ENCODE assay signal across 21 cellular contexts in the genomic region with DNA sequence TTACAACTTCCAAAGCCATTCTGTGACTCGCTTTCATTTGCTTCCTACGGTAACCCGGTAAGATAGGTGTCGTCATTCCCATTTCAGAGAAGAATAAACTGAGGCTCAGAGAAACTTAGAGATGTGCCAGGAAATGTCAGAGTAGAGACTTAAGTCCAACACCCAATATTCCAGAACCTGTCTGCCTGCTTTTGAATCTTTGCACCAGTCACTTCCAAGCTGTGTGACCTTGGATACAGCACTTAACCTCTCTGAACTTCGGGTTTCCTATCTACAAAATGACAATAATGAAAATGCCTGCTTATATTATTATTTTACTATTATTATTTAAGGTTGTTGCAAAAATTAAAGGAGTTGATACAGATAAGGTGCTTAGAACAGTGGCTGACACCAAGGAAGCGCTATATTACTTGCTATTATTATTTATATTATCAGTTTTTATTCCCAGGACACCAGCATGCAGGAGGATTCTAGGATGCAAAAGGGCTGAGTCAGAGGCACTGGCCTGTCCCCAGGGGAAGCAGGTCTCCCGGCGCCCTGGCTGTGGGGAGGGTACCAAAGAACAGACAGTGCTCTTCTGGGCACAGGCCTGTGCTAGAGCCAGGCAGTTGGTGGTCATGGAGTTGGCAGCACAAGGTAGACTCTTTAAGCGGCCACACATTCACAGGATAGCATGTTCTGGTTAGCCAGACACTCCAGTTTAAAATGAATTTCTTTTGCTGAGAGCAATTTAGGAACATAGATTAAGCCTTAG. TPM values are rescaled to one million over a fixed set of nuclear protein-coding genes. Genes with fewer than 3 reads are reported as not detected.
DNase-seq lines count a peak whose midpoint lies in the region; ATAC-seq, FAIRE-seq and TF ChIP-seq lines count a peak whose summit lies in the region.
"Had no signal": no experiment of that assay in that cellular context is flagged by ENCODE, and none has a peak within 500 bp of the region (broad histone marks: within the 10 kb centered on the region; RNA-seq: fewer than 3 reads in every experiment).

No MANE protein-coding gene starts in this region.

- ATAC-seq in HepG2 (no peak), right lobe of liver (no peak), GM21723 (IDR thresholded peaks at IDR 0.05; ENCODE audit: unreplicated experiment) (no peak), HG03354 (IDR thresholded peaks at IDR 0.05; ENCODE audit: poor library complexity, severe bottlenecking, unreplicated experiment) (no peak)
- ATAC-seq: HCT116 had no signal

- no peak for TF ChIP-seq CTCF in HepG2 (CRISPR knock-in tag; IDR thresholded peaks at IDR 0.05)
- TF ChIP-seq CTCF in right lobe of liver (IDR thresholded peaks at IDR 0.05) = no peak

- TF ChIP-seq POLR2A in HepG2 (IDR thresholded peaks at IDR 0.05; ENCODE audit: insufficient read depth in 1 of 2, low read depth in 2 of 2, low read length in 2 of 2) (no peak), right lobe of liver (IDR thresholded peaks at IDR 0.05) (no peak), H54 (IDR thresholded peaks at IDR 0.05; ENCODE audit: low read depth, low read length) (no peak)

- no peak for TF ChIP-seq RAD21 in HepG2 (CRISPR knock-in tag; IDR thresholded peaks at IDR 0.05)

- no peak overlapping the region for H3K4me2 ChIP-seq in HepG2 (ENCODE audit: low read depth, low read length)
- H3K4me2 ChIP-seq: SK-N-SH had no signal

- H3K4me3 ChIP-seq in HepG2 (replicated peaks in 1 of 3; ENCODE audit: insufficient read depth in 1 of 3, low read depth in 2 of 3, low read length in 3 of 3) (no peak overlapping the region), right lobe of liver (no peak overlapping the region), rectal smooth muscle tissue (ENCODE audit: low read length) (peak overlapping the region; percentile 55)
- H3K4me3 ChIP-seq: BLaER1 treated with 17β-estradiol and CSF1 and Interleukin-3, amounts not matched to agents 10 nM and 100 nM had no signal

- H3K27ac ChIP-seq in HepG2 (ENCODE audit: extremely low read length, insufficient read depth, low read length) (no peak overlapping the region), right lobe of liver (no peak overlapping the region), rectal smooth muscle tissue (ENCODE audit: low read depth, low read length) (peak overlapping the region; percentile 90)
- H3K27ac ChIP-seq: brain microvascular endothelial cell had no signal

- intact Hi-C loops in HepG2 (cut with micrococcal nuclease; ENCODE audit: unreplicated experiment) = no loop called here
- intact Hi-C loops in right lobe of liver (cut with DNase I) = no loop called here

- H3K4me1 ChIP-seq in HepG2 (ENCODE audit: insufficient read depth, low read length) (peaks cover 11% of the 10 kb centered on the region; the same call in 1 of the 2 replicates), right lobe of liver (no peaks in the 10 kb centered on the region), rectal smooth muscle tissue (ENCODE audit: control insufficient read depth, insufficient read depth, low read length) (peaks cover 29% of the 10 kb centered on the region)

- FAIRE-seq in HepG2 (lab: Jason Lieb, UNC) = no peak
- FAIRE-seq in H54 (lab: Jason Lieb, UNC) = no peak

- in situ Hi-C loops in HepG2 (cut with HindIII; ENCODE audit: extremely low pct_ligation_motif_present, low pct_unique_long_range_greater_than_20kb) = no loop called here

- CTCF ChIA-PET in HepG2 (lab: Yijun Ruan, JAX; ENCODE audit: low intra/inter-chr PET ratio, low total read pairs) = no interaction called here

- H3K9me3 ChIP-seq in HepG2 (ENCODE audit: low read length) (no peaks in the 10 kb centered on the region), right lobe of liver (no peaks in the 10 kb centered on the region)
- H3K9me3 ChIP-seq: BLaER1 treated with 17β-estradiol and CSF1 and Interleukin-3, amounts not matched to agents 10 nM and 100 nM; SK-N-SH had no signal

- no peak overlapping the region for H3K9ac ChIP-seq in HepG2 (ENCODE audit: insufficient read depth, low read depth, low read length)
- H3K9ac ChIP-seq in rectal smooth muscle tissue (ENCODE audit: low read length) = peak overlapping the region; percentile 33
- H3K9ac ChIP-seq: BLaER1 treated with 17β-estradiol and CSF1 and Interleukin-3, amounts not matched to agents 10 nM and 100 nM; SK-N-SH had no signal

- DNase-seq in HepG2 (ENCODE audit: low spot score) (no peak), right lobe of liver (no peak), islet precursor cell (peak; percentile 68), H54 (ENCODE audit: insufficient read length, low spot score) (no peak), NCI-H748 (lab: John Stamatoyannopoulos, UW; ENCODE audit: unreplicated experiment) (no peak)
- DNase-seq: 8988T; activated CD4-positive, alpha-beta T cell treated with anti-CD3 and anti-CD28 coated beads, Interleukin-2, amount 50 U/mL, for 4 hours; activated T-cell treated with anti-CD3 and anti-CD28 coated beads, Interleukin-2, amount 50 U/mL, for 24 hours; brain microvascular endothelial cell; DMS 273 treated with DMSO at 0.1 percent for 48 hours; effector CD8-positive, alpha-beta T cell; NCI-H2029 treated with DMSO at 0.1 percent for 48 hours; NCI-H524 treated with DMSO at 0.1 percent for 48 hours; OCI-M1; SK-N-SH; stimulated activated CD4-positive, alpha-beta T cell treated with anti-CD3 and anti-CD28 coated beads, Interleukin-1b, Interleukin-23, amount 100 ng/mL, for 48 hours had no signal

- H3K27me3 ChIP-seq in HepG2 (ENCODE audit: control insufficient read depth in 1 of 2, insufficient read depth in 2 of 2, low read length in 2 of 2) (peaks cover 0 to 8% of the 10 kb centered on the region in 2 experiments; a peak in 2 of 5 replicates), right lobe of liver (peaks cover 0 to 3% of the 10 kb centered on the region in 2 donors), rectal smooth muscle tissue (ENCODE audit: control insufficient read depth, insufficient read depth, low read length) (no peaks in the 10 kb centered on the region)
- H3K27me3 ChIP-seq: brain microvascular endothelial cell had no signal

- no TSS peak for BruUV-seq in HepG2 (replicated peaks; lab: Mats Ljungman, UMichigan)

- 64% methylated on average over 9 of the region's 9 CpGs for WGBS in HepG2 (ENCODE audit: low lambda C conversion rate)
- 67% methylated on average over 7 of the region's 9 CpGs for WGBS in right lobe of liver (ENCODE audit: insufficient coverage, low coverage, low lambda C conversion rate, missing lambda C conversion rate)

- TF ChIP-seq EP300 in HepG2 (IDR thresholded peaks at IDR 0.05; ENCODE audit: low read depth in 2 of 2, low read length in 2 of 2) (no peak), HepG2 (CRISPR knock-in tag; IDR thresholded peaks at IDR 0.05; ENCODE audit: borderline replicate concordance) (no peak)

- H2AFZ ChIP-seq in HepG2 (ENCODE audit: low read length) = no peak overlapping the region

- H3K36me3 ChIP-seq in HepG2 (replicated peaks in 1 of 2; ENCODE audit: control insufficient read depth in 1 of 2, insufficient read depth in 2 of 2, low read length in 2 of 2) = no peaks in the 10 kb centered on the region
- H3K36me3 ChIP-seq in right lobe of liver = no peaks in the 10 kb centered on the region
- peaks cover 12% of the 10 kb centered on the region for H3K36me3 ChIP-seq in rectal smooth muscle tissue (ENCODE audit: control insufficient read depth, insufficient read depth, low read length)
- H3K36me3 ChIP-seq: BLaER1 treated with 17β-estradiol and CSF1 and Interleukin-3, amounts not matched to agents 10 nM and 100 nM had no signal

- H4K20me1 ChIP-seq in HepG2 (ENCODE audit: insufficient read depth, low read length) = no peaks in the 10 kb centered on the region
- H4K20me1 ChIP-seq: BLaER1 treated with 17β-estradiol and CSF1 and Interleukin-3, amounts not matched to agents 10 nM and 100 nM had no signal

- POLR2A ChIA-PET in HepG2 (lab: Yijun Ruan, JAX) = no interaction called here

- no peaks in the 10 kb centered on the region for H3K79me2 ChIP-seq in HepG2 (ENCODE audit: insufficient read depth, low read length)

TF ChIP-seq in HepG2, 621 proteins besides CTCF, POLR2A, EP300 and RAD21 (continues in another document):
- no peak for TF ChIP-seq BCL6 (CRISPR knock-in tag; IDR thresholded peaks at IDR 0.05)
- no peak for TF ChIP-seq ZFP82 (CRISPR knock-in tag; IDR thresholded peaks at IDR 0.05; ENCODE audit: borderline replicate concordance)

RNA-seq across cellular contexts. Expression of gene HSPB8, which starts 5.4 kb away (rescaled TPM):
- 0.44 and 0.49 TPM in 2 replicates for total RNA-seq in HepG2 (2016; rRNA removed; fragmentation: Illumina TruSeq; extraction: Trizol)
- total RNA-seq in HepG2 (2016; cell fraction: cytosol; rRNA removed; fragmentation: Illumina TruSeq; extraction: Trizol; ENCODE audit: low read depth) = 0.10 TPM in 1 of 2 replicates, not detected in the other
- 0.22 and 0.27 TPM in 2 replicates for total RNA-seq in HepG2 (2016; cell fraction: insoluble cytoplasmic fraction; rRNA removed; fragmentation: Illumina TruSeq; extraction: Trizol)
- 0.31 TPM in 2 replicates for total RNA-seq in HepG2 (2016; cell fraction: membrane; rRNA removed; fragmentation: Illumina TruSeq; extraction: Trizol)
- total RNA-seq in HepG2 (2016; cell fraction: nucleus; rRNA removed; fragmentation: Illumina TruSeq; extraction: Trizol) = 0.16 and 0.50 TPM in 2 replicates
- polyA plus RNA-seq in HepG2 (2011; rRNA removed) = 0.54 and 0.60 TPM in 2 replicates
- 0.30 and 0.64 TPM in 2 replicates for polyA plus RNA-seq in HepG2 (2011; cell fraction: cytosol; rRNA removed)
- 0.27 and 0.35 TPM in 2 replicates for polyA plus RNA-seq in HepG2 (2011; cell fraction: nucleus; rRNA removed)
- polyA plus RNA-seq in HepG2 (2012) = 0.16 TPM in 1 of 2 replicates, not detected in the other
- 0.10 TPM in 1 of 2 replicates, not detected in the other for polyA plus RNA-seq in HepG2 (2016; cell fraction: cytosol; fragmentation: Illumina TruSeq; extraction: Trizol; ENCODE audit: low read depth)
- polyA plus RNA-seq in HepG2 (2016; cell fraction: insoluble cytoplasmic fraction; fragmentation: Illumina TruSeq; extraction: Trizol; ENCODE audit: low read depth) = 0.57 and 0.75 TPM in 2 replicates
- 0.27 TPM in 1 of 2 replicates, not detected in the other for polyA plus RNA-seq in HepG2 (2016; cell fraction: membrane; fragmentation: Illumina TruSeq; extraction: Trizol; ENCODE audit: low read depth)
- 0.22 and 0.49 TPM in 2 replicates for polyA plus RNA-seq in HepG2 (2016; cell fraction: nucleus; fragmentation: Illumina TruSeq; extraction: Trizol; ENCODE audit: insufficient read depth, low read depth)
- polyA minus RNA-seq in HepG2 (2011; rRNA and poly(A)+ RNA removed; ENCODE audit: low replicate concordance) = 0.52 and 44.1 TPM in 2 replicates
- 0.53 TPM in 1 of 2 replicates, not detected in the other for polyA minus RNA-seq in HepG2 (2011; cell fraction: cytosol; rRNA and poly(A)+ RNA removed)
- 0.75 and 1.2 TPM in 2 replicates for polyA minus RNA-seq in HepG2 (2011; cell fraction: nucleus; rRNA and poly(A)+ RNA removed)
- 10 to 100 TPM in 2 of 6 experiments, 1 to 10 TPM in 3, under 1 TPM in 1; 0.68 to 15.9 (median 2.5) TPM for total RNA-seq in right lobe of liver
